ENCODE assay signal across 8 cellular contexts in genomic region chr7:157576415-157576814, GRCh38.
DNase-seq lines count a peak whose midpoint lies in the region; ATAC-seq and TF ChIP-seq lines count a peak whose summit lies in the region.

No MANE protein-coding gene starts in this region.

- no peaks in the 10 kb centered on the region for H3K9me3 Mint-ChIP-seq in dendritic cell treated with granulocyte-macrophage colony-stimulating factor and Interleukin-4, amounts not matched to agents 40 ng/mL and 50 ng/mL, for 4 days

- H3K4me1 Mint-ChIP-seq in dendritic cell treated with granulocyte-macrophage colony-stimulating factor and Interleukin-4, amounts not matched to agents 40 ng/mL and 50 ng/mL, for 4 days (ENCODE audit: low read depth) = no peaks in the 10 kb centered on the region

- peaks cover 34% of the 10 kb centered on the region for H3K27me3 Mint-ChIP-seq in dendritic cell treated with granulocyte-macrophage colony-stimulating factor and Interleukin-4, amounts not matched to agents 40 ng/mL and 50 ng/mL, for 4 days

- intact Hi-C loops in dendritic cell treated with granulocyte-macrophage colony-stimulating factor and Interleukin-4, amounts not matched to agents 40 ng/mL and 50 ng/mL, for 4 days (cut with micrococcal nuclease) = no loop called here

- no peak for ATAC-seq in GM18505 (IDR thresholded peaks at IDR 0.05; ENCODE audit: unreplicated experiment)
- ATAC-seq in GM21423 (IDR thresholded peaks at IDR 0.05; ENCODE audit: unreplicated experiment) = no peak

- peak; percentile 87 for DNase-seq in GF-D8 (lab: John Stamatoyannopoulos, UW)
- DNase-seq in activated CD4-positive, alpha-beta T cell treated with anti-CD3 and anti-CD28 coated beads, Interleukin-2, amount 50 U/mL, for 4 hours = peak; percentile 37 to 38
- DNase-seq in stimulated activated CD4-positive, alpha-beta T cell treated with anti-CD3 and anti-CD28 coated beads, Interleukin-4, amount 100 ng/mL, for 4 hours = peak; percentile 53
- DNase-seq in SHP77 (lab: John Stamatoyannopoulos, UW) = no peak
- DNase-seq in NCI-H1694 (lab: John Stamatoyannopoulos, UW) = no peak

- H3K27ac Mint-ChIP-seq in dendritic cell treated with granulocyte-macrophage colony-stimulating factor and Interleukin-4, amounts not matched to agents 40 ng/mL and 50 ng/mL, for 4 days = no peak overlapping the region

- peak overlapping the region; percentile 43 for H3K4me3 Mint-ChIP-seq in dendritic cell treated with granulocyte-macrophage colony-stimulating factor and Interleukin-4, amounts not matched to agents 40 ng/mL and 50 ng/mL, for 4 days

- no peak for TF ChIP-seq POLR2A in GM18505 (IDR thresholded peaks at IDR 0.05; ENCODE audit: borderline replicate concordance, extremely low read depth, insufficient read depth, insufficient read length)

- no peaks in the 10 kb centered on the region for H3K36me3 Mint-ChIP-seq in dendritic cell treated with granulocyte-macrophage colony-stimulating factor and Interleukin-4, amounts not matched to agents 40 ng/mL and 50 ng/mL, for 4 days (ENCODE audit: low read depth)

Comparison
In these comparisons a context has a peak if more than half of its experiments do, and no peak if none do; other contexts are left out.
1. DNase-seq: peak in GF-D8 (single experiment), activated CD4-positive, alpha-beta T cell treated with anti-CD3 and anti-CD28 coated beads, Interleukin-2, amount 50 U/mL, for 4 hours (2 of 2) and stimulated activated CD4-positive, alpha-beta T cell treated with anti-CD3 and anti-CD28 coated beads, Interleukin-4, amount 100 ng/mL, for 4 hours (2 of 2); none in SHP77 (0 of 2) and NCI-H1694 (single experiment).